8 cellular contexts compared by ENCODE assay signal in genomic region chr7:103823084-103823483, GRCh38.
"Had no signal": no experiment of that assay in that cellular context is flagged by ENCODE, and none has a peak within 500 bp of the region (broad histone marks: within the 10 kb centered on the region; RNA-seq: fewer than 3 reads in every experiment).

No MANE protein-coding gene starts in this region.

- H3K4me3 ChIP-seq: GM12878 had no signal

- FAIRE-seq: G401.6, GM12878, GM12891, GM12892, GM18507, GM19239 had no signal

- DNase-seq: GDM1, GF-D8 had no signal

- ATAC-seq: GM12878 had no signal
